In genomic region chr3:58566398-58567250, GRCh38 we compare ENCODE assay signal across 22 cellular contexts. TPM values are rescaled to one million over a fixed set of nuclear protein-coding genes. Genes with fewer than 3 reads are reported as not detected.
"Had no signal": no experiment of that assay in that cellular context is flagged by ENCODE, and none has a peak within 500 bp of the region (broad histone marks: within the 10 kb centered on the region; RNA-seq: fewer than 3 reads in every experiment).

No MANE protein-coding gene starts in this region.

- H3K9me3 ChIP-seq: body of pancreas, prostate gland, right lobe of liver, suprapubic skin, upper lobe of left lung had no signal

- DNase-seq: activated CD4-positive, alpha-beta T cell treated with anti-CD3 and anti-CD28 coated beads, Interleukin-2, amount 50 U/mL, for 1 hour; activated CD4-positive, CD25-positive, alpha-beta regulatory T cell; activated gamma-delta T cell treated with Interleukin-2 at 50 U/mL for 16 hours; activated T-cell treated with anti-CD3 and anti-CD28 coated beads, Interleukin-2, amount 50 U/mL, for 24 hours; amniotic stem cell; dermis blood vessel endothelial cell; effector memory CD8-positive, alpha-beta T cell; foreskin keratinocyte; occipital lobe; SW 1271 had no signal

- H3K4me3 Mint-ChIP-seq: activated naive CD8-positive, alpha-beta T cell; activated T-cell treated with anti-CD3 and anti-CD28 coated beads, Interleukin-2, amount 50 U/mL, for 24 hours; central memory CD8-positive, alpha-beta T cell; effector memory CD8-positive, alpha-beta T cell; natural killer cell treated with Interleukin-12 subunit alpha and Interleukin-12 subunit beta and Interleukin-15 and Interleukin-18, amount 100 ng/mL, for 72 hours; stimulated activated naive CD8-positive, alpha-beta T cell treated with anti-CD3 and anti-CD28 coated beads, Interleukin-15, Interleukin-2, amounts not matched to agents 100 ng/mL and 50 ng/mL, for 24 hours had no signal

- H3K27ac ChIP-seq: foreskin keratinocyte, prostate gland, right lobe of liver, suprapubic skin had no signal

- H3K9me3 Mint-ChIP-seq: activated T-cell treated with anti-CD3 and anti-CD28 coated beads, Interleukin-2, amount 50 U/mL, for 24 hours; central memory CD8-positive, alpha-beta T cell; effector memory CD8-positive, alpha-beta T cell; natural killer cell treated with Interleukin-12 subunit alpha and Interleukin-12 subunit beta and Interleukin-15 and Interleukin-18, amount 100 ng/mL, for 72 hours; stimulated activated naive CD8-positive, alpha-beta T cell treated with anti-CD3 and anti-CD28 coated beads, Interleukin-15, Interleukin-2, amounts not matched to agents 100 ng/mL and 50 ng/mL, for 24 hours had no signal

- ATAC-seq: effector memory CD8-positive, alpha-beta T cell; foreskin keratinocyte; natural killer cell treated with Interleukin-12 subunit alpha and Interleukin-12 subunit beta and Interleukin-15 and Interleukin-18, amount 100 ng/mL, for 72 hours; right lobe of liver had no signal

- H3K36me3 ChIP-seq: right lobe of liver, SJSA1 had no signal

- H3K27me3 Mint-ChIP-seq: activated naive CD8-positive, alpha-beta T cell; activated T-cell treated with anti-CD3 and anti-CD28 coated beads, Interleukin-2, amount 50 U/mL, for 24 hours; stimulated activated naive CD8-positive, alpha-beta T cell treated with anti-CD3 and anti-CD28 coated beads, Interleukin-15, Interleukin-2, amounts not matched to agents 100 ng/mL and 50 ng/mL, for 24 hours had no signal

- H3K27ac Mint-ChIP-seq: activated naive CD8-positive, alpha-beta T cell; activated T-cell treated with anti-CD3 and anti-CD28 coated beads, Interleukin-2, amount 50 U/mL, for 24 hours; effector memory CD8-positive, alpha-beta T cell; natural killer cell treated with Interleukin-12 subunit alpha and Interleukin-12 subunit beta and Interleukin-15 and Interleukin-18, amount 100 ng/mL, for 72 hours; stimulated activated naive CD8-positive, alpha-beta T cell treated with anti-CD3 and anti-CD28 coated beads, Interleukin-15, Interleukin-2, amounts not matched to agents 100 ng/mL and 50 ng/mL, for 24 hours had no signal

- H3K36me3 Mint-ChIP-seq: activated naive CD8-positive, alpha-beta T cell; natural killer cell treated with Interleukin-12 subunit alpha and Interleukin-12 subunit beta and Interleukin-15 and Interleukin-18, amount 100 ng/mL, for 72 hours had no signal

- H3K4me1 ChIP-seq: prostate gland, suprapubic skin had no signal

- H3K4me3 ChIP-seq: body of pancreas, prostate gland, right lobe of liver, SJSA1, suprapubic skin, upper lobe of left lung had no signal

- H3K27me3 ChIP-seq: body of pancreas, foreskin keratinocyte, right lobe of liver, SJSA1, suprapubic skin, upper lobe of left lung had no signal

RNA-seq across cellular contexts. Expression of gene FAM107A, which starts 10.6 kb away (rescaled TPM):
- total RNA-seq: activated CD8-positive, alpha-beta memory T cell treated with anti-CD3 and anti-CD28 coated beads for 36 hours; foreskin keratinocyte; natural killer cell treated with Interleukin-12 subunit alpha and Interleukin-12 subunit beta and Interleukin-15 and Interleukin-18, amount 100 ng/mL, for 72 hours; SJSA1; T-helper 2 cell treated with Interferon-gamma antibody and Interleukin-4, amounts not matched to agents 100 ng/mL and 5 ng/mL, for 36 hours had no signal
- polyA plus RNA-seq: foreskin keratinocyte had no signal

RNA-seq across cellular contexts. Expression of gene ACOX2, which starts 29.6 kb away (rescaled TPM):
- total RNA-seq: activated CD8-positive, alpha-beta memory T cell treated with anti-CD3 and anti-CD28 coated beads for 36 hours; natural killer cell treated with Interleukin-12 subunit alpha and Interleukin-12 subunit beta and Interleukin-15 and Interleukin-18, amount 100 ng/mL, for 72 hours; T-helper 2 cell treated with Interferon-gamma antibody and Interleukin-4, amounts not matched to agents 100 ng/mL and 5 ng/mL, for 36 hours had no signal
